In the genomic region with DNA sequence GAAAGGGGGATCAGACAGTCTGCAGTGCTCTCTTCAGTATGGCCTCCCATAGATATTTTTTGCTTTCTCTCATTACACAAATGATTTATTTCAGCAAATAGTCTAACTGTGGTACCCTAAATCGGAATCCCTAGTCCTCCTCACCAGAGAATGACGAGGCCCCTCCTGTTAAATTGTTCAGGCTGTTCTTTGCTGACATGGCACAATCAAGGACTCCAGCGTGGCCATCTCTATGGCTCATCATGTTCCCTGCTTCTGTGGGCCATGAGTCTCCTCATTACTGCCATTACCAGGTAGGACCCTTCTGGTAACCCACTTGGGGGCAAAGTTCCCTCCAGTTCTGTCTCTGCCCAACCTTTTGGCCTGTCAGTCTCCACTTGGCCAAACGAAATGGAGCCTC, we compare ENCODE assay signal across 31 cellular contexts.
"Had no signal": no experiment of that assay in that cellular context is flagged by ENCODE, and none has a peak within 500 bp of the region (broad histone marks: within the 10 kb centered on the region; RNA-seq: fewer than 3 reads in every experiment).

No MANE protein-coding gene starts in this region.

- H3K4me3 ChIP-seq: coronary artery, esophagus muscularis mucosa, gastroesophageal sphincter, heart left ventricle, left lung, mucosa of descending colon, prostate gland, right atrium auricular region, sigmoid colon, testis, tibial artery, upper lobe of left lung had no signal

- H3K4me3 Mint-ChIP-seq: mesothelial cell of epicardium; naive B cell; natural killer cell treated with Interleukin-12 subunit alpha and Interleukin-12 subunit beta and Interleukin-15 and Interleukin-18, amount 100 ng/mL, for 72 hours; neural crest cell; stimulated activated memory B cell treated with anti-CD40 and anti-IgM and Interleukin-4, amounts not matched to agents 10 μg/mL and 1 μg/mL and 100 μg/mL, for 72 hours had no signal

- H3K27ac ChIP-seq: coronary artery, esophagus muscularis mucosa, foreskin keratinocyte, gastroesophageal sphincter, heart left ventricle, left lung, prostate gland, right atrium auricular region, sigmoid colon, testis, tibial artery, upper lobe of left lung had no signal

- H3K4me1 ChIP-seq: esophagus muscularis mucosa, gastroesophageal sphincter, left lung, prostate gland, right atrium auricular region, sigmoid colon, testis, tibial artery, upper lobe of left lung had no signal

- H3K27me3 ChIP-seq: esophagus muscularis mucosa, foreskin keratinocyte, gastroesophageal sphincter, heart left ventricle, left lung, right atrium auricular region, sigmoid colon, testis, tibial artery, upper lobe of left lung had no signal

- H3K4me1 Mint-ChIP-seq: naive B cell; neural crest cell; stimulated activated memory B cell treated with anti-CD40 and anti-IgM and Interleukin-4, amounts not matched to agents 10 μg/mL and 1 μg/mL and 100 μg/mL, for 72 hours had no signal

- H3K9me3 ChIP-seq: esophagus muscularis mucosa, gastroesophageal sphincter, left lung, mucosa of descending colon, prostate gland, right atrium auricular region, sigmoid colon, testis, tibial artery, upper lobe of left lung had no signal

- H3K36me3 Mint-ChIP-seq: naive B cell; stimulated activated memory B cell treated with anti-CD40 and anti-IgM and Interleukin-4, amounts not matched to agents 10 μg/mL and 1 μg/mL and 100 μg/mL, for 72 hours had no signal

- H3K27ac Mint-ChIP-seq: mesothelial cell of epicardium; naive B cell; natural killer cell treated with Interleukin-12 subunit alpha and Interleukin-12 subunit beta and Interleukin-15 and Interleukin-18, amount 100 ng/mL, for 72 hours; stimulated activated memory B cell treated with anti-CD40 and anti-IgM and Interleukin-4, amounts not matched to agents 10 μg/mL and 1 μg/mL and 100 μg/mL, for 72 hours had no signal

- DNase-seq: dermis blood vessel endothelial cell; effector memory CD4-positive, alpha-beta T cell; foreskin keratinocyte; heart left ventricle; hippocampal formation; left cardiac atrium; left lung; mesenchymal stem cell; mucosa of descending colon; naive B cell; nucleus accumbens; sigmoid colon; stimulated activated CD4-positive, alpha-beta T cell treated with anti-CD3 and anti-CD28 coated beads, Interleukin-2, amount 100 ng/mL, for 24 hours; stimulated activated CD4-positive, alpha-beta T cell treated with anti-CD3 and anti-CD28 coated beads, Interleukin-4, amount 100 ng/mL, for 24 hours; stimulated activated naive CD8-positive, alpha-beta T cell treated with anti-CD3 and anti-CD28 coated beads, Interleukin-15, Interleukin-2, amounts not matched to agents 100 U/mL and 50 U/mL, for 24 hours; substantia nigra; testis; tibial artery had no signal

- FAIRE-seq: endothelial cell of umbilical vein, islet of Langerhans, urothelium cell line had no signal

- H3K9me3 Mint-ChIP-seq: natural killer cell treated with Interleukin-12 subunit alpha and Interleukin-12 subunit beta and Interleukin-15 and Interleukin-18, amount 100 ng/mL, for 72 hours had no signal

- ATAC-seq: foreskin keratinocyte; gastroesophageal sphincter; heart left ventricle; left cardiac atrium; left lung; mucosa of descending colon; stimulated activated memory B cell treated with anti-CD40 and anti-IgM and Interleukin-4, amounts not matched to agents 10 μg/mL and 1 μg/mL and 100 μg/mL, for 72 hours; stimulated activated naive CD8-positive, alpha-beta T cell treated with anti-CD3 and anti-CD28 coated beads, Interleukin-15, Interleukin-2, amounts not matched to agents 100 U/mL and 50 U/mL, for 24 hours had no signal

- H3K36me3 ChIP-seq: esophagus muscularis mucosa, gastroesophageal sphincter, heart left ventricle, left lung, prostate gland, right atrium auricular region, sigmoid colon, tibial artery, upper lobe of left lung had no signal

- H3K27me3 Mint-ChIP-seq: naive B cell; natural killer cell treated with Interleukin-12 subunit alpha and Interleukin-12 subunit beta and Interleukin-15 and Interleukin-18, amount 100 ng/mL, for 72 hours; stimulated activated memory B cell treated with anti-CD40 and anti-IgM and Interleukin-4, amounts not matched to agents 10 μg/mL and 1 μg/mL and 100 μg/mL, for 72 hours had no signal
